In the genomic region with DNA sequence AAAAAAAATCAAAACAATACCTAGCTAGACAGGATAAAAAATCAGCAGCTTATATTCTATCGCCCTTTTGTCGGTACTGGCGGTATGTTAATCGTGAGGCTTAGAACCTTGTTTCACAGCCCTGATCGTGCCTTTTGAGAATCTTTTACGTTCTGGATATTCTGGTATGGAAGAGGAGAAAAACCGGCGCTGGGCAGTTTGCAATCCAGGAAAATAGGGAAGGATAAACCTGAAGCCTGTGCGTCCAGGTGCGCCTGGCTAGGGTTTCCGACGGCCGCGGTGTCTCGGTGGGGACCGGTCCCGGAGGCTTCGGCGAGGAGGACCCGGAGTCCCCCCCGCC, we compare ENCODE assay signal across 8 cellular contexts. TPM values are rescaled to one million over a fixed set of nuclear protein-coding genes. Genes with fewer than 3 reads are reported as not detected.
DNase-seq lines count a peak whose midpoint lies in the region; ATAC-seq, FAIRE-seq and TF ChIP-seq lines count a peak whose summit lies in the region.

No MANE protein-coding gene starts in this region.

- peaks cover 7% of the 10 kb centered on the region for H3K4me1 Mint-ChIP-seq in activated T-cell treated with anti-CD3 and anti-CD28 coated beads, Interleukin-2, amount 50 U/mL, for 24 hours (ENCODE audit: low read depth)
- H3K4me1 Mint-ChIP-seq in astrocyte (ENCODE audit: low read depth, unreplicated experiment) = peaks cover 1% of the 10 kb centered on the region

- H3K4me2 ChIP-seq in astrocyte (ENCODE audit: low read length) = peak overlapping the region; percentile 79

- H3K4me3 ChIP-seq in astrocyte (ENCODE audit: insufficient read depth, low read depth, low read length) (peak overlapping the region; percentile 45), lower leg skin (ENCODE audit: low read depth, poor library complexity, severe bottlenecking) (peak overlapping the region; percentile 23), thymus (ENCODE audit: low read length) (peak overlapping the region; percentile 54), mucosa of descending colon (no peak overlapping the region)

- H3K79me2 ChIP-seq in astrocyte (ENCODE audit: insufficient read depth, low read length) = no peaks in the 10 kb centered on the region

- DNase-seq in activated T-cell treated with anti-CD3 and anti-CD28 coated beads, Interleukin-2, amount 50 U/mL, for 24 hours = no peak
- DNase-seq in activated T-cell treated with anti-CD3 and anti-CD28 coated beads, Interleukin-2, amount 50 U/mL, for 48 hours = no peak
- DNase-seq in astrocyte (ENCODE audit: low read depth) (no peak), lower leg skin (ENCODE audit: low spot score in 2 of 2) (no peak), mucosa of descending colon (no peak), HT-29 (ENCODE audit: low spot score) (no peak)

- H3K36me3 ChIP-seq in astrocyte (ENCODE audit: insufficient read depth, low read length) (no peaks in the 10 kb centered on the region), thymus (ENCODE audit: control insufficient read depth, insufficient read depth) (no peaks in the 10 kb centered on the region), mucosa of descending colon (ENCODE audit: low read depth) (no peaks in the 10 kb centered on the region)

- H3K9me3 ChIP-seq in astrocyte (ENCODE audit: insufficient read depth, low read depth, low read length) = no peaks in the 10 kb centered on the region
- peaks cover 3% of the 10 kb centered on the region for H3K9me3 ChIP-seq in thymus (ENCODE audit: control insufficient read depth)
- H3K9me3 ChIP-seq in mucosa of descending colon = no peaks in the 10 kb centered on the region

- 6 to 10% methylated on average over 20 to 21 of the region's 21 CpGs for WGBS in lower leg skin, 2 donors
- WGBS in thymus = 10% methylated on average over 21 of the region's 21 CpGs

- H3K27ac ChIP-seq in astrocyte (ENCODE audit: low read depth, low read length) (no peak overlapping the region), thymus (ENCODE audit: low read depth) (no peak overlapping the region)

- no peak for FAIRE-seq in astrocyte (lab: Jason Lieb, UNC)

- peak overlapping the region; percentile 66 for H3K4me3 Mint-ChIP-seq in activated T-cell treated with anti-CD3 and anti-CD28 coated beads, Interleukin-2, amount 50 U/mL, for 24 hours
- H3K4me3 Mint-ChIP-seq in astrocyte (ENCODE audit: unreplicated experiment) = peak overlapping the region; percentile 74

- ATAC-seq in mucosa of descending colon = no peak
- no peak for ATAC-seq in HG03095 (IDR thresholded peaks at IDR 0.05; ENCODE audit: unreplicated experiment)

- H3K36me3 Mint-ChIP-seq in activated T-cell treated with anti-CD3 and anti-CD28 coated beads, Interleukin-2, amount 50 U/mL, for 24 hours (ENCODE audit: low read depth) = no peaks in the 10 kb centered on the region
- no peaks in the 10 kb centered on the region for H3K36me3 Mint-ChIP-seq in astrocyte (ENCODE audit: low read depth, unreplicated experiment)

- H4K20me1 ChIP-seq in astrocyte (ENCODE audit: insufficient read depth, low read length) = no peaks in the 10 kb centered on the region

- TF ChIP-seq POLR2A in lower leg skin (IDR thresholded peaks at IDR 0.05) = no peak

- H3K4me1 ChIP-seq in astrocyte (ENCODE audit: insufficient read depth, low read length) (no peaks in the 10 kb centered on the region), thymus (ENCODE audit: control insufficient read depth, insufficient read depth, low read length) (peaks cover 6% of the 10 kb centered on the region), mucosa of descending colon (ENCODE audit: low read depth) (peaks cover 7% of the 10 kb centered on the region)

- no peaks in the 10 kb centered on the region for H3K9me3 Mint-ChIP-seq in activated T-cell treated with anti-CD3 and anti-CD28 coated beads, Interleukin-2, amount 50 U/mL, for 24 hours
- no peaks in the 10 kb centered on the region for H3K9me3 Mint-ChIP-seq in astrocyte (ENCODE audit: unreplicated experiment)

- H3K27me3 ChIP-seq in astrocyte (ENCODE audit: insufficient read depth, low read length) = peaks cover 70% of the 10 kb centered on the region
- H3K27me3 ChIP-seq in thymus (ENCODE audit: control insufficient read depth, insufficient read depth) = peaks cover 44% of the 10 kb centered on the region

- peaks cover 79% of the 10 kb centered on the region for H3K27me3 Mint-ChIP-seq in activated T-cell treated with anti-CD3 and anti-CD28 coated beads, Interleukin-2, amount 50 U/mL, for 24 hours
- H3K27me3 Mint-ChIP-seq in astrocyte (ENCODE audit: low read depth, unreplicated experiment) = peaks cover 53% of the 10 kb centered on the region

- intact Hi-C loops in lower leg skin (cut with DNase I; ENCODE audit: low total_unique reads) (no loop called here), mucosa of descending colon (cut with DNase I, micrococcal nuclease) (no loop called here)

- peak overlapping the region; percentile 71 for H3K27ac Mint-ChIP-seq in activated T-cell treated with anti-CD3 and anti-CD28 coated beads, Interleukin-2, amount 50 U/mL, for 24 hours
- H3K27ac Mint-ChIP-seq in astrocyte (ENCODE audit: unreplicated experiment) = no peak overlapping the region

- H3K9ac ChIP-seq in astrocyte (ENCODE audit: low read length) = no peak overlapping the region

- H2AFZ ChIP-seq in astrocyte (ENCODE audit: low read depth, low read length) = peak overlapping the region; percentile 82

- no peak for TF ChIP-seq CTCF in astrocyte (IDR thresholded peaks at IDR 0.05; ENCODE audit: insufficient read depth, low read depth, low read length)
- TF ChIP-seq CTCF in lower leg skin (IDR thresholded peaks at IDR 0.05) = no peak
- no peak for TF ChIP-seq CTCF in mucosa of descending colon (IDR thresholded peaks at IDR 0.05)

RNA-seq across cellular contexts. Expression of a gene that starts 0.3 kb away (rescaled TPM):
- total RNA-seq in astrocyte (0.70 and 0.77 TPM in 2 replicates), lower leg skin (1 to 10 TPM in 1 of 4 donors, under 1 TPM in 2, not detected in 1; 0.27 to 1.8 (median 0.38) TPM), mucosa of descending colon (1 to 10 TPM in 1 of 3 donors, under 1 TPM in 2; 0.12 to 6.6 (median 0.34) TPM)
- polyA plus RNA-seq in thymus = 0.34 TPM
- total RNA-seq in HT-29 (2014; rRNA removed; shearing (Covaris generic)) = not detected in 2 replicates

RNA-seq across cellular contexts. Expression of a gene that starts 17.6 kb away (rescaled TPM):
- total RNA-seq in astrocyte (5.5 and 6.2 TPM in 2 replicates), lower leg skin (1 to 10 TPM; 4.3 to 7.8 (median 4.8) TPM), mucosa of descending colon (1 to 10 TPM; 2.5 to 4.4 (median 3.5) TPM)
- polyA plus RNA-seq in thymus = 19.6 TPM
- total RNA-seq in HT-29 (2014; rRNA removed; shearing (Covaris generic)) = 10.8 and 14.1 TPM in 2 replicates

RNA-seq across cellular contexts. Expression of a gene that starts 27.8 kb away (rescaled TPM):
- total RNA-seq in astrocyte (9.4 and 11.9 TPM in 2 replicates), lower leg skin (10 to 100 TPM; 11.3 to 22.7 (median 17.8) TPM), mucosa of descending colon (10 to 100 TPM; 16.0 to 18.7 (median 18.1) TPM)
- polyA plus RNA-seq in thymus = 9.4 TPM
- total RNA-seq in HT-29 (2014; rRNA removed; shearing (Covaris generic)) = 5.9 TPM in 2 replicates

RNA-seq across cellular contexts. Expression of a gene that starts 39.8 kb away (rescaled TPM):
- total RNA-seq in astrocyte (143 and 148 TPM in 2 replicates), lower leg skin (10 to 100 TPM; 24.6 to 46.6 (median 30.2) TPM), mucosa of descending colon (100 to 1,000 TPM in 1 of 3 donors, 10 to 100 TPM in 2; 67.9 to 103 (median 71.0) TPM)
- polyA plus RNA-seq in thymus = 72.3 TPM
- 61.2 and 80.9 TPM in 2 replicates for total RNA-seq in HT-29 (2014; rRNA removed; shearing (Covaris generic))

RNA-seq across cellular contexts. Expression of a gene that starts 43.5 kb away (rescaled TPM):
- 1.2 and 1.8 TPM in 2 replicates for total RNA-seq in astrocyte
- total RNA-seq in lower leg skin = 1 to 10 TPM; 3.9 to 7.9 (median 5.4) TPM
- 2.3 TPM for polyA plus RNA-seq in thymus
- total RNA-seq in mucosa of descending colon = 1 to 10 TPM; 2.2 to 9.9 (median 3.9) TPM
- 1.1 and 1.2 TPM in 2 replicates for total RNA-seq in HT-29 (2014; rRNA removed; shearing (Covaris generic))
